Comparison of ENCODE assay signal across 20 cellular contexts in genomic region chrX:124414281-124414680, GRCh38.
"Had no signal": no experiment of that assay in that cellular context is flagged by ENCODE, and none has a peak within 500 bp of the region (broad histone marks: within the 10 kb centered on the region; RNA-seq: fewer than 3 reads in every experiment).

No MANE protein-coding gene starts in this region.

- H3K4me3 ChIP-seq: dorsolateral prefrontal cortex, lower lobe of right lung, prostate gland, right atrium auricular region, smooth muscle cell, stomach, thyroid gland had no signal

- H3K4me2 ChIP-seq: smooth muscle cell had no signal

- H3K9me3 ChIP-seq: lower lobe of right lung, prostate gland, right atrium auricular region, stomach, thyroid gland had no signal

- DNase-seq: dorsolateral prefrontal cortex; effector CD4-positive, alpha-beta T cell; hypothalamus; left ventricle myocardium superior; lower lobe of right lung; naive thymus-derived CD8-positive, alpha-beta T cell; nephron progenitor cell; nucleus accumbens; stimulated activated CD4-positive, alpha-beta T cell treated with anti-CD3 and anti-CD28 coated beads, Interleukin-12 subunit alpha, Interleukin-12 subunit beta, amount 100 ng/mL, for 4 hours; stimulated activated CD4-positive, alpha-beta T cell treated with anti-CD3 and anti-CD28 coated beads, Interleukin-1b, Interleukin-23, amount 100 ng/mL, for 48 hours; stimulated activated CD4-positive, alpha-beta T cell treated with anti-CD3 and anti-CD28 coated beads, Interleukin-4, amount 100 ng/mL, for 1 hour; stimulated activated naive CD4-positive, alpha-beta T cell treated with Interleukin-2 at 50 U/mL for 16 hours; stomach; thyroid gland had no signal

- H3K4me1 ChIP-seq: lower lobe of right lung, prostate gland, right atrium auricular region, stomach, thyroid gland had no signal

- H3K36me3 ChIP-seq: lower lobe of right lung, prostate gland, right atrium auricular region, stomach, thyroid gland had no signal

- H3K27me3 ChIP-seq: right atrium auricular region, stomach, thyroid gland had no signal

- FAIRE-seq: frontal cortex, keratinocyte, urothelium cell line had no signal

- H3K27ac ChIP-seq: dorsolateral prefrontal cortex, lower lobe of right lung, prostate gland, right atrium auricular region, stomach, thyroid gland had no signal
